Comparison of ENCODE assay signal across 12 cellular contexts in genomic region chr15:48865387-48866079, GRCh38. TPM values are rescaled to one million over a fixed set of nuclear protein-coding genes. Genes with fewer than 3 reads are reported as not detected.
DNase-seq lines count a peak whose midpoint lies in the region; ATAC-seq, FAIRE-seq and TF ChIP-seq lines count a peak whose summit lies in the region.
"Had no signal": no experiment of that assay in that cellular context is flagged by ENCODE, and none has a peak within 500 bp of the region (broad histone marks: within the 10 kb centered on the region; RNA-seq: fewer than 3 reads in every experiment).

No MANE protein-coding gene starts in this region.

- H3K27me3 Mint-ChIP-seq in GM23338 (ENCODE audit: insufficient read depth, low read depth, poor library complexity) = peaks cover 6% of the 10 kb centered on the region

- H3K9me2 ChIP-seq in GM23338 (ENCODE audit: insufficient read depth) = no peaks in the 10 kb centered on the region

- TF ChIP-seq CTCF in GM23338 (conservative IDR thresholded peaks at IDR 0.05; ENCODE audit: low read depth in 2 of 2) = no peak
- no peak for TF ChIP-seq CTCF in esophagus muscularis mucosa (IDR thresholded peaks at IDR 0.05)
- TF ChIP-seq CTCF in Peyer's patch (IDR thresholded peaks at IDR 0.05) = no peak

- H3K27me3 ChIP-seq in GM23338 (ENCODE audit: insufficient read depth) (no peaks in the 10 kb centered on the region), esophagus muscularis mucosa (no peaks in the 10 kb centered on the region), Peyer's patch (no peaks in the 10 kb centered on the region)
- H3K27me3 ChIP-seq: ascending aorta had no signal

- intact Hi-C loops in esophagus muscularis mucosa (cut with DNase I) = no loop called here

- no peak for FAIRE-seq in RCC 7860 (lab: Jason Lieb, UNC)
- FAIRE-seq: D721Med had no signal

- no peaks in the 10 kb centered on the region for H3K79me2 ChIP-seq in GM23338 (replicated peaks; ENCODE audit: insufficient read depth)

- H2AFZ ChIP-seq in GM23338 = peak overlapping the region; percentile 50; the same call in 1 of the 2 replicates

- ATAC-seq in GM23338 (peak; percentile 75), GM19351 (IDR thresholded peaks at IDR 0.05; ENCODE audit: unreplicated experiment) (no peak)

- H3K27ac Mint-ChIP-seq in GM23338 = 0 out of 2 replicates have a peak overlapping the region, but pooled peaks have one; percentile 25

- no peak overlapping the region for H3K4me3 ChIP-seq in GM23338
- no peak overlapping the region for H3K4me3 ChIP-seq in esophagus muscularis mucosa
- no peak overlapping the region for H3K4me3 ChIP-seq in skeletal muscle cell (ENCODE audit: low read depth, low read length)
- H3K4me3 ChIP-seq in Peyer's patch = no peak overlapping the region
- H3K4me3 ChIP-seq: ascending aorta, lung had no signal

- no peak overlapping the region for H3K4me2 ChIP-seq in GM23338

- peaks cover 8% of the 10 kb centered on the region; the same call in 2 of the 3 replicates for H3K4me1 Mint-ChIP-seq in GM23338

- H4K20me1 ChIP-seq in GM23338 (replicated peaks; ENCODE audit: insufficient read depth) = no peaks in the 10 kb centered on the region

- TF ChIP-seq EP300 in esophagus muscularis mucosa (IDR thresholded peaks at IDR 0.05) = no peak

- no peaks in the 10 kb centered on the region for H3K36me3 ChIP-seq in GM23338 (ENCODE audit: insufficient read depth)
- no peaks in the 10 kb centered on the region for H3K36me3 ChIP-seq in esophagus muscularis mucosa
- H3K36me3 ChIP-seq in Peyer's patch = no peaks in the 10 kb centered on the region
- H3K36me3 ChIP-seq: ascending aorta had no signal

- H3K4me1 ChIP-seq in GM23338 (ENCODE audit: insufficient read depth) (peaks cover 9% of the 10 kb centered on the region; the same call in 1 of the 2 replicates), esophagus muscularis mucosa (peaks cover 0 to 14% (median 13%) of the 10 kb centered on the region in 4 donors), Peyer's patch (no peaks in the 10 kb centered on the region)
- H3K4me1 ChIP-seq: ascending aorta had no signal

- no peaks in the 10 kb centered on the region for H3K9me3 ChIP-seq in esophagus muscularis mucosa
- no peaks in the 10 kb centered on the region for H3K9me3 ChIP-seq in Peyer's patch
- H3K9me3 ChIP-seq: ascending aorta had no signal

- DNase-seq in GM23338 (ENCODE audit: low spot score) (peak; percentile 47), NCI-H69 (lab: John Stamatoyannopoulos, UW) (peak; percentile 73), esophagus muscularis mucosa (ENCODE audit: extremely low spot score) (no peak), skeletal muscle cell (ENCODE audit: low read depth) (peak; percentile 71), RCC 7860 (ENCODE audit: low spot score) (no peak), Peyer's patch (no peak)
- DNase-seq: activated T-cell treated with anti-CD3 and anti-CD28 coated beads for 4 hours; stimulated activated CD8-positive, alpha-beta memory T cell treated with anti-CD3 and anti-CD28 coated beads, Interleukin-4, amount 100 ng/mL, for 48 hours had no signal

- no peak overlapping the region for H3K4me3 Mint-ChIP-seq in GM23338

- TF ChIP-seq POLR2A in esophagus muscularis mucosa (IDR thresholded peaks at IDR 0.05; ENCODE audit: low read depth) (no peak), Peyer's patch (IDR thresholded peaks at IDR 0.05) (no peak)

- H3F3A ChIP-seq in GM23338 (replicated peaks; ENCODE audit: low read depth) = no peaks in the 10 kb centered on the region

- WGBS in esophagus muscularis mucosa = 57% methylated on average over 3 of the region's 3 CpGs

- H3K9me3 Mint-ChIP-seq in GM23338 = no peaks in the 10 kb centered on the region; the same call in 2 of the 3 replicates

- H3K27ac ChIP-seq in GM23338 (ENCODE audit: low read depth) = no peak overlapping the region
- peak overlapping the region in 3 of 4 donors; percentile 36 to 54 (median 45) for H3K27ac ChIP-seq in esophagus muscularis mucosa (replicated peaks in 1 of 4)
- no peak overlapping the region for H3K27ac ChIP-seq in Peyer's patch

- no peaks in the 10 kb centered on the region for H3K36me3 Mint-ChIP-seq in GM23338 (ENCODE audit: low read depth)

TF ChIP-seq in GM23338, 12 proteins besides CTCF, POLR2A, EP300 and RAD21 (continues in another document):
- TF ChIP-seq STAT1 (IDR thresholded peaks at IDR 0.05; ENCODE audit: unreplicated experiment) = no peak
- no peak for TF ChIP-seq ZNF331 (CRISPR knock-in tag; IDR thresholded peaks at IDR 0.05; ENCODE audit: low read depth)
- no peak for TF ChIP-seq POLR2AphosphoS5 (IDR thresholded peaks at IDR 0.05; ENCODE audit: low read depth)
- TF ChIP-seq EZH2phosphoT487 (IDR thresholded peaks at IDR 0.05; ENCODE audit: unreplicated experiment) = no peak
- no peak for TF ChIP-seq EZH2 (IDR thresholded peaks at IDR 0.05; ENCODE audit: low read depth, unreplicated experiment)
- no peak for TF ChIP-seq CREB1 (CRISPR knock-in tag; IDR thresholded peaks at IDR 0.05; ENCODE audit: low read depth)
- TF ChIP-seq, protein P1, sequence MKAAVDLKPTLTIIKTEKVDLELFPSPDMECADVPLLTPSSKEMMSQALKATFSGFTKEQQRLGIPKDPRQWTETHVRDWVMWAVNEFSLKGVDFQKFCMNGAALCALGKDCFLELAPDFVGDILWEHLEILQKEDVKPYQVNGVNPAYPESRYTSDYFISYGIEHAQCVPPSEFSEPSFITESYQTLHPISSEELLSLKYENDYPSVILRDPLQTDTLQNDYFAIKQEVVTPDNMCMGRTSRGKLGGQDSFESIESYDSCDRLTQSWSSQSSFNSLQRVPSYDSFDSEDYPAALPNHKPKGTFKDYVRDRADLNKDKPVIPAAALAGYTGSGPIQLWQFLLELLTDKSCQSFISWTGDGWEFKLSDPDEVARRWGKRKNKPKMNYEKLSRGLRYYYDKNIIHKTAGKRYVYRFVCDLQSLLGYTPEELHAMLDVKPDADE (IDR thresholded peaks at IDR 0.05) = no peak
- TF ChIP-seq ZNF462 (CRISPR knock-in tag; IDR thresholded peaks at IDR 0.05) = no peak

RNA-seq across cellular contexts. Expression of gene EID1, which starts 12.4 kb away (rescaled TPM):
- total RNA-seq in GM23338 (2014; rRNA removed; shearing (Covaris generic)) = 113 and 119 TPM in 2 replicates
- 257 and 324 TPM in 2 replicates for polyA plus RNA-seq in GM23338 (2016; fragmentation: Nextera tagmentation; extraction: Ambion mirVana)
- total RNA-seq in esophagus muscularis mucosa = 100 to 1,000 TPM; 250 to 391 (median 334) TPM
- 100 to 1,000 TPM in 1 of 4 donors, 10 to 100 TPM in 3; 70.8 to 113 (median 80.6) TPM for total RNA-seq in Peyer's patch

RNA-seq across cellular contexts. Expression of gene CEP152, which starts 54.7 kb away (rescaled TPM):
- 12.4 and 14.6 TPM in 2 replicates for total RNA-seq in GM23338 (2014; rRNA removed; shearing (Covaris generic))
- polyA plus RNA-seq in GM23338 (2016; fragmentation: Nextera tagmentation; extraction: Ambion mirVana) = 16.4 and 30.5 TPM in 2 replicates
- 10 to 100 TPM in 1 of 4 donors, 1 to 10 TPM in 3; 2.7 to 10.1 (median 3.9) TPM for total RNA-seq in esophagus muscularis mucosa
- total RNA-seq in Peyer's patch = 10 to 100 TPM; 13.7 to 43.7 (median 16.5) TPM

Comparison
In these comparisons a context has a peak if more than half of its experiments do, and no peak if none do; other contexts are left out.
1. DNase-seq: peak in GM23338 (single experiment), NCI-H69 (single experiment) and skeletal muscle cell (single experiment); none in esophagus muscularis mucosa (single experiment), RCC 7860 (single experiment) and Peyer's patch (0 of 3).
2. H3K27ac ChIP-seq: peak in esophagus muscularis mucosa (3 of 4); none in GM23338 (single experiment) and Peyer's patch (0 of 4).